ENCODE assay signal across 8 cellular contexts in the genomic region with DNA sequence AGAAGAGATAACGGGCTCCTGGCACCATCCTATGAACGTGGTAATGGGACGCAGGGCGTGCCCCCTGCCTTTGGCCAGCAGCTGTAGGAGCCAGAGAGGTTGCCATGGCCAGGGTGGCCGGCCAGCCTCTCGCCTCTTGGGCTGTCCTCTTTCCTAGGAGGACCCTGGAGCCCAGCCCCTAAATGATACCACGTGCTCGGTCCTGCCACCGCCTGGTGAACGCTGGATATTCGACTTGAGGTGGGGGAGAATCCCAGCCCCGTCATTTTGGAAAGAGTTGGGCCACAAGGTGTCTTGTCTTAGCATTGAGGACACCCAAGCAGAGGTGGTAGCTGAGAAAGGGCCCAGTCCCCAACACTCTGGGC. TPM values are rescaled to one million over a fixed set of nuclear protein-coding genes. Genes with fewer than 3 reads are reported as not detected.
A peak's percentile ranks its signal among the peaks of the same experiment; 100 is the strongest.
DNase-seq lines count a peak whose midpoint lies in the region; ATAC-seq and TF ChIP-seq lines count a peak whose summit lies in the region.

No MANE protein-coding gene starts in this region.

- peak overlapping the region; percentile 37 for H3K4me3 ChIP-seq in H7 (ENCODE audit: insufficient read depth, low read depth, low read length)
- peak overlapping the region; percentile 55 for H3K4me3 ChIP-seq in OCI-LY1 (ENCODE audit: low read depth, low read length, poor library complexity, severe bottlenecking)

- H3K4me1 Mint-ChIP-seq in memory B cell: peaks cover 17% of the 10 kb centered on the region
- H3K4me1 Mint-ChIP-seq in type B pancreatic cell (ENCODE audit: unreplicated experiment): peaks cover 6% of the 10 kb centered on the region

- H3K27ac Mint-ChIP-seq in memory B cell (no peak overlapping the region), type B pancreatic cell (no peak overlapping the region)

- no peaks in the 10 kb centered on the region for H3K9me2 ChIP-seq in OCI-LY1 (ENCODE audit: low read depth, low read length)

- peak overlapping the region; percentile 65 for H3K4me2 ChIP-seq in OCI-LY1 (ENCODE audit: low read length)

- no peak for TF ChIP-seq CTCF in OCI-LY1 (IDR thresholded peaks at IDR 0.05; ENCODE audit: low read length)
- peak; percentile 38 for TF ChIP-seq CTCF in type B pancreatic cell (conservative IDR thresholded peaks at IDR 0.05)

- H3K36me3 Mint-ChIP-seq in memory B cell: no peaks in the 10 kb centered on the region
- no peaks in the 10 kb centered on the region for H3K36me3 Mint-ChIP-seq in type B pancreatic cell

- no peak overlapping the region for H3K9ac ChIP-seq in OCI-LY1 (ENCODE audit: low read length)

- no peak overlapping the region for H2AFZ ChIP-seq in OCI-LY1 (ENCODE audit: low read length)

- peaks cover 6% of the 10 kb centered on the region for H3K4me1 ChIP-seq in OCI-LY1 (ENCODE audit: insufficient read depth, low read length, severe bottlenecking)

- DNase-seq in G401 (ENCODE audit: low spot score) (peak; percentile 72), H7 (peak; percentile 82), cerebellum (ENCODE audit: low spot score) (peak; percentile 66), memory B cell (ENCODE audit: low spot score in 2 of 2) (no peak), type B pancreatic cell (ENCODE audit: extremely low spot score, unreplicated experiment) (no peak), LoVo (ENCODE audit: low spot score) (no peak), NCI-H1048 (lab: John Stamatoyannopoulos, UW) (no peak)

- H3K36me3 ChIP-seq in H7 (replicated peaks; ENCODE audit: control insufficient read depth, insufficient read depth, low read length): no peaks in the 10 kb centered on the region
- H3K36me3 ChIP-seq in OCI-LY1 (ENCODE audit: insufficient read depth, low read length): no peaks in the 10 kb centered on the region

- no peak for ATAC-seq in memory B cell (ENCODE audit: low read depth)

- no peaks in the 10 kb centered on the region for H3K9me3 Mint-ChIP-seq in memory B cell
- H3K9me3 Mint-ChIP-seq in type B pancreatic cell: no peaks in the 10 kb centered on the region

- no peaks in the 10 kb centered on the region for H3K79me2 ChIP-seq in OCI-LY1 (ENCODE audit: insufficient read depth, low read length)

- H3K9me3 ChIP-seq in OCI-LY1 (ENCODE audit: low read length): no peaks in the 10 kb centered on the region

- in situ Hi-C loops in G401 (cut with HindIII; ENCODE audit: low sequenced_read_pairs): no loop called here

- no peaks in the 10 kb centered on the region for H3F3A ChIP-seq in OCI-LY1 (ENCODE audit: insufficient read depth, low read length)

- no peaks in the 10 kb centered on the region for H4K20me1 ChIP-seq in OCI-LY1 (ENCODE audit: insufficient read depth, low read length)

- H3K4me3 Mint-ChIP-seq in memory B cell (peak overlapping the region; percentile 72), type B pancreatic cell (peak overlapping the region; percentile 81)

- H3K27me3 Mint-ChIP-seq in memory B cell (peaks cover 26% of the 10 kb centered on the region), type B pancreatic cell (peaks cover 72% of the 10 kb centered on the region)

- H3K27ac ChIP-seq in OCI-LY1 (ENCODE audit: low read depth, low read length, poor library complexity, severe bottlenecking): no peak overlapping the region

- peaks cover 59% of the 10 kb centered on the region for H3K27me3 ChIP-seq in H7 (ENCODE audit: control insufficient read depth, insufficient read depth, low read length)
- no peaks in the 10 kb centered on the region; the same call in none of the 2 replicates for H3K27me3 ChIP-seq in OCI-LY1 (ENCODE audit: insufficient read depth, low read length)

RNA-seq across cellular contexts. Expression of a gene that starts 0.4 kb away (rescaled TPM):
- 1.5 and 2.0 TPM in 2 replicates for total RNA-seq in G401 (2014; rRNA removed; shearing (Covaris generic))
- 0.24 TPM in 1 of 2 replicates, not detected in the other for total RNA-seq in H7 (2014; rRNA removed; shearing (Covaris generic))
- total RNA-seq in cerebellum (5.1 TPM), type B pancreatic cell (ENCODE audit: low replicate concordance) (0.24 and 1.4 TPM in 2 replicates)

Comparison
In these comparisons a context has a peak if more than half of its experiments do, and no peak if none do; other contexts are left out.
1. DNase-seq: peak in G401 (single experiment), H7 (single experiment) and cerebellum (single experiment); none in memory B cell (0 of 2), type B pancreatic cell (single experiment), LoVo (single experiment) and NCI-H1048 (single experiment).